10 cellular contexts compared by ENCODE assay signal in the genomic region with DNA sequence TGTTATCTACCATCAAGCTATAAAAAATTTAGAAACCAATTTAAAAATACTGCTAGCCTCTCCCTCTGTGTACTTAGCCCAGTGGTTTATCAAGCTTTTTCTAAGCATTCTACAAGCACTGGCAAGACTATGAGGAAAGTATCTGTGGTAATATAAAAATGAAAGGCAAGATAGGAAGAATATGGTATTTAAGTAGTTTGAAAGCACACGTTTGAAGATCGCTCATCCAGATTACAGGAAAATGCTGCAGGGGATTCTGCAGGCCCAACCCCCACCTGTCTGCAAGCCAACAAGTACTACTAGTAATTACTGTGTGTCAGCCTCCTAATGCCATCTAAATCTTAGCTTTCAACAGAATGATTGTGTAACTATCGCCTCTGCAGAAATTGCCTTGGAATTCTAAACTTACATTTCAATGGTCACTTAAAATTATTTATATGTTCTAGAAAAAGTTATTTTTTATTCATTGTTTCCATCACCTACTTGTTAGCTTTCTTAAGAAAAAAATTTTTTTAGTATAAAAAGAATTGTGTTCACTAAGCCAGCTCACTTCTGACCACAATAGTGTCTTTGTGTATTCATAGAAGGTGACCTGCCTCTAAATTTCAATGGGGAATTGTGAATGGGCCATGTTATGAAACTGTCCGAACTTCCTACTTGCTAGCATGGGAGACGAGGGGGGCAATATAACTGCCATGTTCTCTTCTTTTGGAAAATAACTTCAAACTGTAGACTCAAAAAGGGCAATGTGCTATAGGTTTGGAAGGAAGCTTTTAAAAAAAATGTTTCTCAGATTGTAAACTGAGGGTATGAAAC. TPM values are rescaled to one million over a fixed set of nuclear protein-coding genes. Genes with fewer than 3 reads are reported as not detected.
DNase-seq lines count a peak whose midpoint lies in the region; ATAC-seq, FAIRE-seq and TF ChIP-seq lines count a peak whose summit lies in the region.
"Had no signal": no experiment of that assay in that cellular context is flagged by ENCODE, and none has a peak within 500 bp of the region (broad histone marks: within the 10 kb centered on the region; RNA-seq: fewer than 3 reads in every experiment).

No MANE protein-coding gene starts in this region.

- H3K27me3 ChIP-seq in K562 (ENCODE audit: control insufficient read depth in 2 of 2, insufficient read depth in 2 of 2, low read length in 2 of 2) (peaks cover 5 to 13% of the 10 kb centered on the region in 2 experiments), tibial nerve (no peaks in the 10 kb centered on the region), small intestine (ENCODE audit: control insufficient read depth in 2 of 2, insufficient read depth in 2 of 2, low read length in 2 of 2) (no peaks in the 10 kb centered on the region)

- H3K36me3 Mint-ChIP-seq in activated CD8-positive, alpha-beta memory T cell treated with anti-CD3 and anti-CD28 coated beads, Interleukin-2, amount 10 ng/mL, durations not matched to agents 7 days and 5 days = no peaks in the 10 kb centered on the region

- H3K4me2 ChIP-seq in K562 (ENCODE audit: insufficient read depth, low read length) = no peak overlapping the region

- H3K9ac ChIP-seq in K562 (ENCODE audit: insufficient read depth in 1 of 2, low read depth in 2 of 2, low read length in 2 of 2) = no peak overlapping the region

- no peaks in the 10 kb centered on the region for H3K9me3 Mint-ChIP-seq in activated CD8-positive, alpha-beta memory T cell treated with anti-CD3 and anti-CD28 coated beads, Interleukin-2, amount 10 ng/mL, durations not matched to agents 7 days and 5 days (ENCODE audit: low read depth)
- H3K9me3 Mint-ChIP-seq: activated CD4-positive, alpha-beta T cell treated with anti-CD3 and anti-CD28 coated beads, Interleukin-2, amount 10 ng/mL, durations not matched to agents 24 days and 14 days had no signal

- DNase-seq in NCI-H2171 treated with DMSO at 0.1 percent for 48 hours (lab: John Stamatoyannopoulos, UW) (peak; percentile 17), NCI-H2171 (lab: John Stamatoyannopoulos, UW) (no peak), K562 (ENCODE audit: extremely low read depth in 1 of 4, low spot score in 3 of 4) (no peak), left kidney (ENCODE audit: low read depth, low spot score) (peak; percentile 49), tibial nerve (ENCODE audit: low spot score in 2 of 2) (no peak), small intestine (no peak)
- DNase-seq in activated CD8-positive, alpha-beta memory T cell treated with anti-CD3 and anti-CD28 coated beads, Interleukin-2, amount 10 ng/mL, durations not matched to agents 7 days and 5 days = no peak
- DNase-seq: activated CD4-positive, alpha-beta T cell treated with anti-CD3 and anti-CD28 coated beads, Interleukin-2, amount 10 ng/mL, durations not matched to agents 24 days and 14 days had no signal

- H3K4me3 ChIP-seq in K562 (no peak overlapping the region), tibial nerve (no peak overlapping the region), small intestine (ENCODE audit: low read depth in 1 of 2, low read length in 2 of 2) (no peak overlapping the region)

- H3K9me1 ChIP-seq in K562 (ENCODE audit: control insufficient read depth, insufficient read depth, low read length) = no peaks in the 10 kb centered on the region

- 7% methylated on average over 5 of the region's 5 CpGs for WGBS in K562 (ENCODE audit: insufficient coverage, low coverage, missing lambda C conversion rate)
- 33 to 36% methylated on average over 5 of the region's 5 CpGs for WGBS in tibial nerve, 2 donors
- 42 to 46% (median 44%) methylated on average over 5 of the region's 5 CpGs for WGBS in small intestine, 3 donors

- H3K9me3 ChIP-seq in K562 (replicated peaks; ENCODE audit: control insufficient read depth, insufficient read depth, low read depth, low read length) (no peaks in the 10 kb centered on the region), tibial nerve (no peaks in the 10 kb centered on the region), small intestine (ENCODE audit: control insufficient read depth, low read depth) (no peaks in the 10 kb centered on the region)

- H3K36me3 ChIP-seq in K562 (ENCODE audit: control insufficient read depth, insufficient read depth, low read length) (no peaks in the 10 kb centered on the region), tibial nerve (peaks cover 0 to 20% (median 0%) of the 10 kb centered on the region in 3 donors), small intestine (ENCODE audit: control insufficient read depth in 2 of 2, insufficient read depth in 2 of 2, low read length in 2 of 2) (peaks cover 3 to 8% of the 10 kb centered on the region in 2 donors)

- intact Hi-C loops in K562 (cut with micrococcal nuclease) = loop anchor here (5.0 kb wide), 1 partner anchor 350 kb away; no protein-coding TSS in a partner anchor

- no peak for FAIRE-seq in K562 (lab: Jason Lieb, UNC)
- FAIRE-seq in small intestine (lab: Jason Lieb, UNC) = no peak

- TF ChIP-seq EP300 in K562 (IDR thresholded peaks at IDR 0.05; ENCODE audit: low read length) (no peak), tibial nerve (IDR thresholded peaks at IDR 0.05) (peak; percentile 28 to 47)

- H4K20me1 ChIP-seq in K562 (replicated peaks; ENCODE audit: control insufficient read depth, insufficient read depth, low read length) = no peaks in the 10 kb centered on the region; the same call in 1 of the 2 replicates

- no peak for TF ChIP-seq POLR2A in K562 (conservative IDR thresholded peaks at IDR 0.05)
- no peak for TF ChIP-seq POLR2A in tibial nerve (IDR thresholded peaks at IDR 0.05)

- no peak overlapping the region for H3K4me3 Mint-ChIP-seq in activated CD8-positive, alpha-beta memory T cell treated with anti-CD3 and anti-CD28 coated beads, Interleukin-2, amount 10 ng/mL, durations not matched to agents 7 days and 5 days
- H3K4me3 Mint-ChIP-seq: activated CD4-positive, alpha-beta T cell treated with anti-CD3 and anti-CD28 coated beads, Interleukin-2, amount 10 ng/mL, durations not matched to agents 24 days and 14 days; B cell had no signal

- no peaks in the 10 kb centered on the region for H3K79me2 ChIP-seq in K562 (ENCODE audit: control insufficient read depth, insufficient read depth, low read length)

- TF ChIP-seq RAD21 in K562 (CRISPR knock-in tag; conservative IDR thresholded peaks at IDR 0.05 in 1 of 2, IDR thresholded peaks at IDR 0.05 in 1 of 2) = no peak

- H3K27ac ChIP-seq in K562 (ENCODE audit: extremely low read depth, low read depth, low read length) (no peak overlapping the region), tibial nerve (peak overlapping the region in 2 of 4 donors; percentile 36 to 55), small intestine (ENCODE audit: low read depth in 1 of 2, low read length in 1 of 2) (peak overlapping the region in 1 of 2 donors; percentile 45)

- H3K4me1 Mint-ChIP-seq in activated CD8-positive, alpha-beta memory T cell treated with anti-CD3 and anti-CD28 coated beads, Interleukin-2, amount 10 ng/mL, durations not matched to agents 7 days and 5 days = peaks cover 3% of the 10 kb centered on the region

- in situ Hi-C loops in K562 (cut with MboI) = loop anchor here (5.0 to 10.0 kb wide), 2 partner anchors 295 to 353 kb away; no protein-coding TSS in a partner anchor

- no peak for ATAC-seq in K562
- no peak for ATAC-seq in HG03196 (IDR thresholded peaks at IDR 0.05; ENCODE audit: unreplicated experiment)
- ATAC-seq in activated CD8-positive, alpha-beta memory T cell treated with anti-CD3 and anti-CD28 coated beads, Interleukin-2, amount 10 ng/mL, durations not matched to agents 7 days and 5 days = no peak

- no peak overlapping the region for H2AFZ ChIP-seq in K562 (ENCODE audit: low read depth, low read length)

- POLR2A ChIA-PET in K562 (lab: Yijun Ruan, JAX) = interaction anchor here (1.1 kb wide), 1 partner anchor 297 kb away, joined by 3 read pairs; no protein-coding TSS in a partner anchor

- no peak for TF ChIP-seq CTCF in K562 (IDR thresholded peaks at IDR 0.05 in 2 of 3, conservative IDR thresholded peaks at IDR 0.05 in 1 of 3; ENCODE audit: insufficient read depth in 2 of 3, low read depth in 1 of 3, low read length in 3 of 3)
- TF ChIP-seq CTCF in tibial nerve (IDR thresholded peaks at IDR 0.05) = no peak

- peaks cover 20% of the 10 kb centered on the region for H3K27me3 Mint-ChIP-seq in activated CD8-positive, alpha-beta memory T cell treated with anti-CD3 and anti-CD28 coated beads, Interleukin-2, amount 10 ng/mL, durations not matched to agents 7 days and 5 days

- H3K27ac Mint-ChIP-seq in activated CD8-positive, alpha-beta memory T cell treated with anti-CD3 and anti-CD28 coated beads, Interleukin-2, amount 10 ng/mL, durations not matched to agents 7 days and 5 days = no peak overlapping the region
- H3K27ac Mint-ChIP-seq: activated CD4-positive, alpha-beta T cell treated with anti-CD3 and anti-CD28 coated beads, Interleukin-2, amount 10 ng/mL, durations not matched to agents 24 days and 14 days; B cell had no signal

- CTCF ChIA-PET in K562 (lab: Yijun Ruan, JAX; ENCODE audit: low intra/inter-chr PET ratio) = interaction anchor here (0.5 to 3.5 kb wide), 7 partner anchors 32 to 348 kb away, joined by 3 to 37 read pairs (median 4); no protein-coding TSS in a partner anchor
- CTCF ChIA-PET in activated CD8-positive, alpha-beta memory T cell treated with anti-CD3 and anti-CD28 coated beads, Interleukin-2, amount 10 ng/mL, durations not matched to agents 7 days and 5 days (lab: Charles Lee) = interaction anchor here (0.6 to 9.1 kb wide), 12 partner anchors 11 to 353 kb away, joined by 3 to 84 read pairs (median 3); a partner anchor contains a TSS

- H3K4me1 ChIP-seq in K562 (replicated peaks in 1 of 2; ENCODE audit: control insufficient read depth in 2 of 2, insufficient read depth in 2 of 2, low read length in 2 of 2) = peaks cover 0 to 7% of the 10 kb centered on the region in 2 experiments; a peak in 1 of 5 replicates
- H3K4me1 ChIP-seq in tibial nerve = peaks cover 4 to 85% (median 33%) of the 10 kb centered on the region in 4 donors
- peaks cover 0 to 3% of the 10 kb centered on the region in 2 donors for H3K4me1 ChIP-seq in small intestine (ENCODE audit: control insufficient read depth in 2 of 2, insufficient read depth in 1 of 2, low read depth in 1 of 2, low read length in 1 of 2)

- no TSS peak for BruUV-seq in K562 (replicated peaks; lab: Mats Ljungman, UMichigan)

RNA-seq across cellular contexts. Expression of a gene that starts 8.4 kb away (rescaled TPM):
- 3.7 and 4.7 TPM in 2 replicates for total RNA-seq in K562 (2011; cell fraction: chromatin; rRNA removed; ENCODE audit: low replicate concordance)
- 1.7 TPM in 2 replicates for total RNA-seq in K562 (2011; cell fraction: nucleolus; rRNA removed)
- 2.5 and 3.8 TPM in 2 replicates for total RNA-seq in K562 (2011; cell fraction: nucleoplasm; rRNA removed)
- 0.68 and 0.73 TPM in 2 replicates for total RNA-seq in K562 (2014; rRNA removed)
- 1.5 and 1.8 TPM in 2 replicates for total RNA-seq in K562 (2014; rRNA removed; fragmentation: Illumina TruSeq; extraction: Trizol)
- 0.98 and 1.1 TPM in 2 replicates for total RNA-seq in K562 (2015; rRNA removed; fragmentation: Illumina TruSeq; extraction: Trizol)
- 1.6 and 1.9 TPM in 2 replicates for total RNA-seq in K562 (2021)
- polyA plus RNA-seq in K562 (2011; rRNA removed) = 1.7 and 4.4 TPM in 2 replicates
- 1.3 and 2.7 TPM in 2 replicates for polyA plus RNA-seq in K562 (2011; cell fraction: cytosol; rRNA removed)
- polyA plus RNA-seq in K562 (2011; cell fraction: nucleus; rRNA removed) = 3.0 and 4.1 TPM in 2 replicates
- 1.9 and 2.1 TPM in 2 replicates for polyA plus RNA-seq in K562 (2012)
- 1.4 and 1.8 TPM in 2 replicates for polyA plus RNA-seq in K562 (2014; fragmentation: Illumina TruSeq; extraction: Trizol)
- polyA plus RNA-seq in K562 (2014; fragmentation: Nextera tagmentation; extraction: Ambion mirVana) = under 1 TPM; 0.67 to 0.72 TPM
- 0.80 and 2.0 TPM in 2 replicates for polyA plus RNA-seq in K562 (2014; rRNA removed)
- 1.3 and 1.9 TPM in 2 replicates for polyA minus RNA-seq in K562 (2011; rRNA and poly(A)+ RNA removed)
- polyA minus RNA-seq in K562 (2011; cell fraction: cytosol; rRNA and poly(A)+ RNA removed) = 1.2 and 1.5 TPM in 2 replicates
- polyA minus RNA-seq in K562 (2011; cell fraction: nucleus; rRNA and poly(A)+ RNA removed) = 1.2 and 1.5 TPM in 2 replicates
- total RNA-seq in tibial nerve = 100 to 1,000 TPM in 2 of 4 donors, 10 to 100 TPM in 2; 63.9 to 152 (median 95.9) TPM
- 10 to 100 TPM; 32.5 to 39.1 (median 35.7) TPM for polyA plus RNA-seq in small intestine
- 1 to 10 TPM in 1 of 2 experiments, under 1 TPM in 1; 0.53 to 1.5 TPM for total RNA-seq in activated CD8-positive, alpha-beta memory T cell treated with anti-CD3 and anti-CD28 coated beads, Interleukin-2, amount 10 ng/mL, durations not matched to agents 7 days and 5 days

RNA-seq across cellular contexts. Expression of a gene that starts 56.2 kb away (rescaled TPM):
- 81.4 and 87.8 TPM in 2 replicates for total RNA-seq in K562 (2011; cell fraction: chromatin; rRNA removed; ENCODE audit: low replicate concordance)
- total RNA-seq in K562 (2011; cell fraction: nucleolus; rRNA removed) = 72.1 and 72.5 TPM in 2 replicates
- 120 and 137 TPM in 2 replicates for total RNA-seq in K562 (2011; cell fraction: nucleoplasm; rRNA removed)
- total RNA-seq in K562 (2014; rRNA removed) (338 and 413 TPM in 2 replicates), K562 (2014; rRNA removed; fragmentation: Illumina TruSeq; extraction: Trizol) (431 and 459 TPM in 2 replicates), K562 (2015; rRNA removed; fragmentation: Illumina TruSeq; extraction: Trizol) (358 and 374 TPM in 2 replicates), K562 (2021) (481 and 484 TPM in 2 replicates), tibial nerve (100 to 1,000 TPM; 161 to 216 (median 191) TPM)
- polyA plus RNA-seq in K562 (2011; rRNA removed) (462 and 543 TPM in 2 replicates), K562 (2014; fragmentation: Illumina TruSeq; extraction: Trizol) (423 and 468 TPM in 2 replicates), K562 (2014; fragmentation: Nextera tagmentation; extraction: Ambion mirVana) (1,000 to 10,000 TPM; 1,113 to 1,298 TPM), K562 (2014; rRNA removed) (648 and 751 TPM in 2 replicates), small intestine (100 to 1,000 TPM; 206 to 297 (median 239) TPM)
- polyA plus RNA-seq in K562 (2011; cell fraction: cytosol; rRNA removed) = 168 and 348 TPM in 2 replicates
- 85.5 and 167 TPM in 2 replicates for polyA plus RNA-seq in K562 (2011; cell fraction: nucleus; rRNA removed)
- polyA plus RNA-seq in K562 (2012) = 387 and 679 TPM in 2 replicates
- polyA minus RNA-seq in K562 (2011; rRNA and poly(A)+ RNA removed) = 322 and 330 TPM in 2 replicates
- polyA minus RNA-seq in K562 (2011; cell fraction: cytosol; rRNA and poly(A)+ RNA removed) = 106 and 108 TPM in 2 replicates
- polyA minus RNA-seq in K562 (2011; cell fraction: nucleus; rRNA and poly(A)+ RNA removed) = 32.7 and 66.8 TPM in 2 replicates
- 100 to 1,000 TPM; 310 to 434 TPM for total RNA-seq in activated CD8-positive, alpha-beta memory T cell treated with anti-CD3 and anti-CD28 coated beads, Interleukin-2, amount 10 ng/mL, durations not matched to agents 7 days and 5 days

Comparison
In these comparisons a context has a peak if more than half of its experiments do, and no peak if none do; other contexts are left out.
1. DNase-seq: peak in NCI-H2171 treated with DMSO at 0.1 percent for 48 hours (single experiment) and left kidney (single experiment); none in NCI-H2171 (single experiment), K562 (0 of 4), tibial nerve (0 of 2), small intestine (single experiment) and activated CD8-positive, alpha-beta memory T cell treated with anti-CD3 and anti-CD28 coated beads, Interleukin-2, amount 10 ng/mL, durations not matched to agents 7 days and 5 days (single experiment).
2. RNA of a gene that starts 8.4 kb away (total RNA-seq): 63.9 to 152 TPM in tibial nerve; 0.53 to 1.5 TPM in activated CD8-positive, alpha-beta memory T cell treated with anti-CD3 and anti-CD28 coated beads, Interleukin-2, amount 10 ng/mL, durations not matched to agents 7 days and 5 days and 0.68 to 4.7 TPM in K562; every median in the first group is over 10 times any median in the second.